Comparison of ENCODE assay signal across 8 cellular contexts in genomic region chr10:107814865-107815487, GRCh38.
A peak's percentile ranks its signal among the peaks of the same experiment; 100 is the strongest.
DNase-seq lines count a peak whose midpoint lies in the region; ATAC-seq, FAIRE-seq and TF ChIP-seq lines count a peak whose summit lies in the region.

No MANE protein-coding gene starts in this region.

- ATAC-seq in GM21367 (IDR thresholded peaks at IDR 0.05; ENCODE audit: unreplicated experiment) (peak; percentile 79), body of pancreas (peak; percentile 67), HG03571 (IDR thresholded peaks at IDR 0.05; ENCODE audit: unreplicated experiment) (no peak)

- H3K4me1 ChIP-seq in body of pancreas (peaks cover 5% of the 10 kb centered on the region), kidney (ENCODE audit: control insufficient read depth in 1 of 2, insufficient read depth in 1 of 2, low read depth in 1 of 2, low read length in 2 of 2) (peaks cover 0 to 5% of the 10 kb centered on the region in 2 donors), uterus (no peaks in the 10 kb centered on the region), ovary (ENCODE audit: insufficient read depth) (no peaks in the 10 kb centered on the region)

- intact Hi-C loops in body of pancreas (cut with DNase I): no loop called here
- intact Hi-C loops in kidney (cut with DNase I): no loop called here
- intact Hi-C loops in uterus (cut with DNase I; ENCODE audit: low total_unique reads): no loop called here
- intact Hi-C loops in ovary (cut with DNase I): no loop called here

- no peak overlapping the region for H3K4me3 ChIP-seq in body of pancreas
- H3K4me3 ChIP-seq in kidney (ENCODE audit: low read length in 2 of 2): no peak overlapping the region
- H3K4me3 ChIP-seq in uterus: no peak overlapping the region
- H3K4me3 ChIP-seq in ovary: no peak overlapping the region

- TF ChIP-seq CTCF in body of pancreas (IDR thresholded peaks at IDR 0.05) (peak; percentile 29 to 69 (median 46)), kidney (IDR thresholded peaks at IDR 0.05; ENCODE audit: borderline replicate concordance, extremely low read depth, insufficient read depth) (peak; percentile 64), uterus (IDR thresholded peaks at IDR 0.05) (peak in 1 of 4 experiments; percentile 21), ovary (IDR thresholded peaks at IDR 0.05) (no peak)

- H3K9me3 ChIP-seq in body of pancreas (no peaks in the 10 kb centered on the region), kidney (ENCODE audit: control insufficient read depth in 1 of 2, low read length in 2 of 2) (no peaks in the 10 kb centered on the region), uterus (no peaks in the 10 kb centered on the region), ovary (no peaks in the 10 kb centered on the region)

- no peaks in the 10 kb centered on the region for H3K27me3 ChIP-seq in body of pancreas
- no peaks in the 10 kb centered on the region for H3K27me3 ChIP-seq in uterus
- no peaks in the 10 kb centered on the region for H3K27me3 ChIP-seq in ovary

- no peak for TF ChIP-seq EP300 in ovary (IDR thresholded peaks at IDR 0.05)

- DNase-seq in DMS153 (lab: John Stamatoyannopoulos, UW) (peak; percentile 38), NCI-H2029 treated with DMSO at 0.1 percent for 48 hours (lab: John Stamatoyannopoulos, UW) (peak; percentile 26), body of pancreas (peak; percentile 37 to 63 (median 52)), kidney (no peak), uterus (peak; percentile 14), ovary (no peak)

- FAIRE-seq in kidney (lab: Jason Lieb, UNC): no peak

- TF ChIP-seq POLR2A in body of pancreas (IDR thresholded peaks at IDR 0.05): no peak
- TF ChIP-seq POLR2A in uterus (IDR thresholded peaks at IDR 0.05): no peak
- no peak for TF ChIP-seq POLR2A in ovary (IDR thresholded peaks at IDR 0.05)

- H3K9ac ChIP-seq in kidney (ENCODE audit: low read length in 2 of 2): no peak overlapping the region

- H3K27ac ChIP-seq in body of pancreas: no peak overlapping the region
- no peak overlapping the region for H3K27ac ChIP-seq in kidney (ENCODE audit: low read depth in 2 of 2, low read length in 2 of 2)
- H3K27ac ChIP-seq in uterus: no peak overlapping the region
- H3K27ac ChIP-seq in ovary: no peak overlapping the region

- 8 to 9% methylated on average over 6 of the region's 6 CpGs for WGBS in body of pancreas, 2 donors
- WGBS in ovary, 3 donors: 47 to 69% (median 64%) methylated on average over 6 of the region's 6 CpGs

- no peaks in the 10 kb centered on the region for H3K36me3 ChIP-seq in body of pancreas (replicated peaks in 1 of 2; ENCODE audit: insufficient read depth in 1 of 2, low read depth in 2 of 2)
- no peaks in the 10 kb centered on the region for H3K36me3 ChIP-seq in kidney (ENCODE audit: control insufficient read depth in 1 of 2, insufficient read depth in 2 of 2, low read length in 2 of 2)
- H3K36me3 ChIP-seq in uterus: no peaks in the 10 kb centered on the region
- no peaks in the 10 kb centered on the region for H3K36me3 ChIP-seq in ovary

Comparison
In these comparisons a context has a peak if more than half of its experiments do, and no peak if none do; other contexts are left out.
1. DNase-seq: peak in DMS153 (single experiment), NCI-H2029 treated with DMSO at 0.1 percent for 48 hours (single experiment), body of pancreas (4 of 4) and uterus (2 of 2); none in kidney (single experiment) and ovary (0 of 5).
2. CTCF ChIP-seq: peak in body of pancreas (7 of 7) and kidney (single experiment); none in ovary (0 of 3).